8 cellular contexts compared by ENCODE assay signal in genomic region chr13:49443327-49443688, GRCh38. TPM values are rescaled to one million over a fixed set of nuclear protein-coding genes. Genes with fewer than 3 reads are reported as not detected.
DNase-seq lines count a peak whose midpoint lies in the region; TF ChIP-seq lines count a peak whose summit lies in the region.

No MANE protein-coding gene starts in this region.

- H3K27me3 ChIP-seq in breast epithelium (no peaks in the 10 kb centered on the region), layer of hippocampus (ENCODE audit: control insufficient read depth, insufficient read depth, low read length) (no peaks in the 10 kb centered on the region)

- H3K4me1 Mint-ChIP-seq in activated CD4-positive, alpha-beta T cell treated with anti-CD3 and anti-CD28 coated beads, Interleukin-2, amount 10 ng/mL, durations not matched to agents 7 days and 5 days, result peaks cover 48% of the 10 kb centered on the region

- H3K27me3 Mint-ChIP-seq in activated CD4-positive, alpha-beta T cell treated with anti-CD3 and anti-CD28 coated beads, Interleukin-2, amount 10 ng/mL, durations not matched to agents 7 days and 5 days, result no peaks in the 10 kb centered on the region

- peaks cover 0 to 7% of the 10 kb centered on the region in 2 donors for H3K4me1 ChIP-seq in breast epithelium

- no peaks in the 10 kb centered on the region for H3K9me3 ChIP-seq in breast epithelium

- TF ChIP-seq CTCF in breast epithelium (IDR thresholded peaks at IDR 0.05), result no peak

- intact Hi-C loops in breast epithelium (cut with DNase I; ENCODE audit: low total_unique reads), result loop anchor here (5.0 kb wide), 1 partner anchor 141 kb away; no protein-coding TSS in a partner anchor

- H3K4me3 ChIP-seq in breast epithelium, result peak overlapping the region; percentile 83 to 84 (median 84)

- H3K4me3 Mint-ChIP-seq in activated CD4-positive, alpha-beta T cell treated with anti-CD3 and anti-CD28 coated beads, Interleukin-2, amount 10 ng/mL, durations not matched to agents 7 days and 5 days, result peak overlapping the region; percentile 92

- peak overlapping the region; percentile 97 to 98 for H3K27ac ChIP-seq in breast epithelium
- H3K27ac ChIP-seq in layer of hippocampus (ENCODE audit: low read depth, low read length), result peak overlapping the region; percentile 93

- H3K27ac Mint-ChIP-seq in activated CD4-positive, alpha-beta T cell treated with anti-CD3 and anti-CD28 coated beads, Interleukin-2, amount 10 ng/mL, durations not matched to agents 7 days and 5 days, result peak overlapping the region; percentile 99

- CTCF ChIA-PET in activated CD4-positive, alpha-beta T cell treated with anti-CD3 and anti-CD28 coated beads, Interleukin-2, amount 10 ng/mL, durations not matched to agents 7 days and 5 days (lab: Charles Lee), result interaction anchor here (0.5 to 2.9 kb wide), 7 partner anchors 11 to 142 kb away, joined by 3 to 11 read pairs (median 5); no protein-coding TSS in a partner anchor

- DNase-seq in activated CD4-positive, alpha-beta T cell treated with anti-CD3 and anti-CD28 coated beads, Interleukin-2, amount 10 ng/mL, durations not matched to agents 7 days and 5 days, result no peak
- DNase-seq in activated CD4-positive, alpha-beta T cell treated with anti-CD3 and anti-CD28 coated beads for 48 hours, result no peak
- DNase-seq in NCI-H226, result peak; percentile 1
- DNase-seq in breast epithelium (ENCODE audit: low spot score in 2 of 2), result no peak
- DNase-seq in superior temporal gyrus (ENCODE audit: extremely low spot score), result peak; percentile 81
- DNase-seq in SHP77 treated with DMSO at 0.1 percent for 48 hours (lab: John Stamatoyannopoulos, UW), result no peak
- DNase-seq in NK-92 treated with Interleukin-12 subunit alpha and Interleukin-12 subunit beta, amount 100 ng/mL, for 24 hours (lab: John Stamatoyannopoulos, UW), result no peak

- peaks cover 14% of the 10 kb centered on the region for H3K36me3 Mint-ChIP-seq in activated CD4-positive, alpha-beta T cell treated with anti-CD3 and anti-CD28 coated beads, Interleukin-2, amount 10 ng/mL, durations not matched to agents 7 days and 5 days (ENCODE audit: low read depth)

- H3K36me3 ChIP-seq in breast epithelium, result no peaks in the 10 kb centered on the region

- H3K9me3 Mint-ChIP-seq in activated CD4-positive, alpha-beta T cell treated with anti-CD3 and anti-CD28 coated beads, Interleukin-2, amount 10 ng/mL, durations not matched to agents 7 days and 5 days, result no peaks in the 10 kb centered on the region

- POLR2A ChIA-PET in activated CD4-positive, alpha-beta T cell treated with anti-CD3 and anti-CD28 coated beads, Interleukin-2, amount 10 ng/mL, durations not matched to agents 7 days and 5 days (lab: Charles Lee), result interaction anchor here (0.6 to 2.4 kb wide), 4 partner anchors 11 to 185 kb away, joined by 3 to 14 read pairs (median 4); partner anchors contain the start of genes ARL11 and PHF11

- TF ChIP-seq POLR2A in breast epithelium (IDR thresholded peaks at IDR 0.05), result no peak

RNA-seq across cellular contexts. Expression of gene CAB39L, which starts 0.6 kb away (rescaled TPM):
- 1 to 10 TPM; 3.1 to 3.5 TPM for total RNA-seq in activated CD4-positive, alpha-beta T cell treated with anti-CD3 and anti-CD28 coated beads, Interleukin-2, amount 10 ng/mL, durations not matched to agents 7 days and 5 days
- total RNA-seq in breast epithelium, result 10 to 100 TPM; 40.0 to 92.1 (median 44.8) TPM

RNA-seq across cellular contexts. Expression of gene SETDB2, which starts 0.8 kb away (rescaled TPM):
- total RNA-seq in activated CD4-positive, alpha-beta T cell treated with anti-CD3 and anti-CD28 coated beads, Interleukin-2, amount 10 ng/mL, durations not matched to agents 7 days and 5 days, result 10 to 100 TPM; 15.6 to 18.7 TPM
- total RNA-seq in breast epithelium, result 10 to 100 TPM in 2 of 3 donors, 1 to 10 TPM in 1; 9.9 to 17.0 (median 12.8) TPM

RNA-seq across cellular contexts. Expression of gene PHF11, which starts 52.4 kb away (rescaled TPM):
- 100 to 1,000 TPM; 130 to 144 TPM for total RNA-seq in activated CD4-positive, alpha-beta T cell treated with anti-CD3 and anti-CD28 coated beads, Interleukin-2, amount 10 ng/mL, durations not matched to agents 7 days and 5 days
- total RNA-seq in breast epithelium, result 10 to 100 TPM; 33.8 to 56.5 (median 52.1) TPM

Comparison
In these comparisons a context has a peak if more than half of its experiments do, and no peak if none do; other contexts are left out.
1. DNase-seq: peak in NCI-H226 (single experiment) and superior temporal gyrus (single experiment); none in activated CD4-positive, alpha-beta T cell treated with anti-CD3 and anti-CD28 coated beads, Interleukin-2, amount 10 ng/mL, durations not matched to agents 7 days and 5 days (single experiment), activated CD4-positive, alpha-beta T cell treated with anti-CD3 and anti-CD28 coated beads for 48 hours (single experiment), breast epithelium (0 of 2), SHP77 treated with DMSO at 0.1 percent for 48 hours (single experiment) and NK-92 treated with Interleukin-12 subunit alpha and Interleukin-12 subunit beta, amount 100 ng/mL, for 24 hours (single experiment).
2. RNA of gene CAB39L, which starts 0.6 kb away (total RNA-seq): 40.0 to 92.1 TPM in breast epithelium; 3.1 to 3.5 TPM in activated CD4-positive, alpha-beta T cell treated with anti-CD3 and anti-CD28 coated beads, Interleukin-2, amount 10 ng/mL, durations not matched to agents 7 days and 5 days; every median in the first group is over 4 times any median in the second.